Comparison of ENCODE assay signal across 13 cellular contexts in the genomic region with DNA sequence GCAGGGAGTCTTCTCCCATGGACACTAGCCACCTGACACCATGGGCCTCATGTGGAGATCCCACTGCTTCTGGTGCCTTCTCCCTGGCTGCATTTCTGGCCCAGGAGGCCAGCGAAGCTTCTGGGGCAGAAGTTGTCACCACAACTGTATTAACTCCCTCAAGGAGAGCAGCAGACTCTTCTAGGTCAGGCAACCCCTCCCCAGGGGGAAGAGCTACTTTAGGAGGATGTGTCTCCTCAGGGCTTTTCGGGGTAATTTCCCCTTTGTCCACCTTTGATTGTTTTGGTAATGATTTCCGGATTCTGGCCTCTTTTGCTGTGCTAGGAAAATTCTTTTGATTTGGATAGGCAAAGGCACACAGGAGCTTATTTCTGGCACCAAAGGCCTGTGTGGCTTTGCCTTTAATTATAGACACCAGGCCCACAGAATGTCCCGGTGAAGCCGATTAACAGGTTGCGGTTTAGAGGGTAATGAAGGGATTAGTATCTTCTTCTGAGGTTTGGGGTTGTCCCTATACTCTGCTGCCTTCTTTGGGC. TPM values are rescaled to one million over a fixed set of nuclear protein-coding genes. Genes with fewer than 3 reads are reported as not detected.
DNase-seq lines count a peak whose midpoint lies in the region; ATAC-seq and TF ChIP-seq lines count a peak whose summit lies in the region.
"Had no signal": no experiment of that assay in that cellular context is flagged by ENCODE, and none has a peak within 500 bp of the region (broad histone marks: within the 10 kb centered on the region; RNA-seq: fewer than 3 reads in every experiment).

No MANE protein-coding gene starts in this region.

- POLR2A ChIA-PET in activated CD4-positive, alpha-beta memory T cell treated with anti-CD3 and anti-CD28 coated beads, Interleukin-2, amount 10 ng/mL, durations not matched to agents 7 days and 5 days (lab: Charles Lee) = interaction anchor here (0.8 to 10.1 kb wide), 6 partner anchors 10 to 179 kb away, joined by 3 to 185 read pairs (median 4); partner anchors contain the start of genes C2CD3, PPME1 and UCP2

- peaks cover 20 to 26% of the 10 kb centered on the region in 2 donors for H3K4me1 Mint-ChIP-seq in natural killer cell treated with Interleukin-12 subunit alpha and Interleukin-12 subunit beta and Interleukin-15 and Interleukin-18, amount 100 ng/mL, for 72 hours (ENCODE audit: low read depth in 2 of 2)
- peaks cover 20 to 21% of the 10 kb centered on the region in 2 donors for H3K4me1 Mint-ChIP-seq in natural killer cell
- H3K4me1 Mint-ChIP-seq in activated CD4-positive, alpha-beta memory T cell treated with anti-CD3 and anti-CD28 coated beads, Interleukin-2, amount 10 ng/mL, durations not matched to agents 7 days and 5 days = peaks cover 43% of the 10 kb centered on the region
- peaks cover 49% of the 10 kb centered on the region for H3K4me1 Mint-ChIP-seq in stimulated activated memory B cell treated with anti-CD40 and anti-IgM and Interleukin-4, amounts not matched to agents 10 μg/mL and 1 μg/mL and 100 μg/mL, for 72 hours

- peak overlapping the region; percentile 73 to 75 for H3K27ac Mint-ChIP-seq in natural killer cell treated with Interleukin-12 subunit alpha and Interleukin-12 subunit beta and Interleukin-15 and Interleukin-18, amount 100 ng/mL, for 72 hours
- peak overlapping the region in 1 of 2 donors; percentile 100 for H3K27ac Mint-ChIP-seq in natural killer cell
- peak overlapping the region; percentile 44 for H3K27ac Mint-ChIP-seq in activated CD4-positive, alpha-beta memory T cell treated with anti-CD3 and anti-CD28 coated beads, Interleukin-2, amount 10 ng/mL, durations not matched to agents 7 days and 5 days
- H3K27ac Mint-ChIP-seq in stimulated activated memory B cell treated with anti-CD40 and anti-IgM and Interleukin-4, amounts not matched to agents 10 μg/mL and 1 μg/mL and 100 μg/mL, for 72 hours = peak overlapping the region; percentile 84

- ATAC-seq in natural killer cell treated with Interleukin-12 subunit alpha and Interleukin-12 subunit beta and Interleukin-15 and Interleukin-18, amount 100 ng/mL, for 72 hours = peak in 1 of 2 donors; percentile 40
- ATAC-seq in natural killer cell (no peak), HG02588 (IDR thresholded peaks at IDR 0.05; ENCODE audit: unreplicated experiment) (peak; percentile 43), GM19467 (IDR thresholded peaks at IDR 0.05; ENCODE audit: unreplicated experiment) (no peak)
- peak; percentile 83 for ATAC-seq in stimulated activated memory B cell treated with anti-CD40 and anti-IgM and Interleukin-4, amounts not matched to agents 10 μg/mL and 1 μg/mL and 100 μg/mL, for 72 hours

- no peaks in the 10 kb centered on the region for H3K9me3 Mint-ChIP-seq in natural killer cell treated with Interleukin-12 subunit alpha and Interleukin-12 subunit beta and Interleukin-15 and Interleukin-18, amount 100 ng/mL, for 72 hours
- no peaks in the 10 kb centered on the region for H3K9me3 Mint-ChIP-seq in natural killer cell
- H3K9me3 Mint-ChIP-seq in activated CD4-positive, alpha-beta memory T cell treated with anti-CD3 and anti-CD28 coated beads, Interleukin-2, amount 10 ng/mL, durations not matched to agents 7 days and 5 days = no peaks in the 10 kb centered on the region
- no peaks in the 10 kb centered on the region for H3K9me3 Mint-ChIP-seq in stimulated activated memory B cell treated with anti-CD40 and anti-IgM and Interleukin-4, amounts not matched to agents 10 μg/mL and 1 μg/mL and 100 μg/mL, for 72 hours
- H3K9me3 Mint-ChIP-seq: activated naive CD4-positive, alpha-beta T cell treated with anti-CD3 and anti-CD28 coated beads, Interleukin-2, amount 50 U/mL, for 24 hours had no signal

- TF ChIP-seq CTCF in natural killer cell (IDR thresholded peaks at IDR 0.05) = no peak

- no peak for DNase-seq in natural killer cell treated with Interleukin-12 subunit alpha and Interleukin-12 subunit beta and Interleukin-15 and Interleukin-18, amount 100 ng/mL, for 72 hours (ENCODE audit: low spot score)
- DNase-seq in natural killer cell (no peak), MV-4-11 (lab: John Stamatoyannopoulos, UW) (no peak), amniotic stem cell (lab: John Stamatoyannopoulos, UW) (no peak)
- DNase-seq in activated CD4-positive, alpha-beta memory T cell treated with anti-CD3 and anti-CD28 coated beads, Interleukin-2, amount 10 ng/mL, durations not matched to agents 7 days and 5 days = no peak
- DNase-seq: activated CD4-positive, alpha-beta T cell treated with anti-CD3 and anti-CD28 coated beads for 1 hour; KBM-7; stimulated activated naive CD4-positive, alpha-beta T cell had no signal

- no peak overlapping the region for H3K4me3 Mint-ChIP-seq in natural killer cell treated with Interleukin-12 subunit alpha and Interleukin-12 subunit beta and Interleukin-15 and Interleukin-18, amount 100 ng/mL, for 72 hours
- no peak overlapping the region for H3K4me3 Mint-ChIP-seq in natural killer cell
- H3K4me3 Mint-ChIP-seq in activated CD4-positive, alpha-beta memory T cell treated with anti-CD3 and anti-CD28 coated beads, Interleukin-2, amount 10 ng/mL, durations not matched to agents 7 days and 5 days = no peak overlapping the region
- H3K4me3 Mint-ChIP-seq in stimulated activated memory B cell treated with anti-CD40 and anti-IgM and Interleukin-4, amounts not matched to agents 10 μg/mL and 1 μg/mL and 100 μg/mL, for 72 hours = peak overlapping the region; percentile 52
- H3K4me3 Mint-ChIP-seq: activated naive CD4-positive, alpha-beta T cell treated with anti-CD3 and anti-CD28 coated beads, Interleukin-2, amount 50 U/mL, for 24 hours had no signal

- no peaks in the 10 kb centered on the region for H3K27me3 Mint-ChIP-seq in natural killer cell treated with Interleukin-12 subunit alpha and Interleukin-12 subunit beta and Interleukin-15 and Interleukin-18, amount 100 ng/mL, for 72 hours
- H3K27me3 Mint-ChIP-seq in natural killer cell (ENCODE audit: low read depth in 2 of 2) = no peaks in the 10 kb centered on the region
- no peaks in the 10 kb centered on the region for H3K27me3 Mint-ChIP-seq in activated CD4-positive, alpha-beta memory T cell treated with anti-CD3 and anti-CD28 coated beads, Interleukin-2, amount 10 ng/mL, durations not matched to agents 7 days and 5 days
- no peaks in the 10 kb centered on the region for H3K27me3 Mint-ChIP-seq in stimulated activated memory B cell treated with anti-CD40 and anti-IgM and Interleukin-4, amounts not matched to agents 10 μg/mL and 1 μg/mL and 100 μg/mL, for 72 hours
- H3K27me3 Mint-ChIP-seq: activated naive CD4-positive, alpha-beta T cell treated with anti-CD3 and anti-CD28 coated beads, Interleukin-2, amount 50 U/mL, for 24 hours had no signal

- H3K36me3 Mint-ChIP-seq in natural killer cell treated with Interleukin-12 subunit alpha and Interleukin-12 subunit beta and Interleukin-15 and Interleukin-18, amount 100 ng/mL, for 72 hours = no peaks in the 10 kb centered on the region
- no peaks in the 10 kb centered on the region for H3K36me3 Mint-ChIP-seq in natural killer cell
- H3K36me3 Mint-ChIP-seq in activated CD4-positive, alpha-beta memory T cell treated with anti-CD3 and anti-CD28 coated beads, Interleukin-2, amount 10 ng/mL, durations not matched to agents 7 days and 5 days (ENCODE audit: low read depth) = no peaks in the 10 kb centered on the region
- H3K36me3 Mint-ChIP-seq in stimulated activated memory B cell treated with anti-CD40 and anti-IgM and Interleukin-4, amounts not matched to agents 10 μg/mL and 1 μg/mL and 100 μg/mL, for 72 hours = no peaks in the 10 kb centered on the region
- H3K36me3 Mint-ChIP-seq: activated naive CD4-positive, alpha-beta T cell treated with anti-CD3 and anti-CD28 coated beads, Interleukin-2, amount 50 U/mL, for 24 hours had no signal

- CTCF ChIA-PET in activated CD4-positive, alpha-beta memory T cell treated with anti-CD3 and anti-CD28 coated beads, Interleukin-2, amount 10 ng/mL, durations not matched to agents 7 days and 5 days (lab: Charles Lee) = interaction anchor here (1.5 to 2.1 kb wide), 3 partner anchors 11 to 28 kb away, joined by 5 to 7 read pairs (median 6); no protein-coding TSS in a partner anchor

- intact Hi-C loops in natural killer cell (cut with micrococcal nuclease) = no loop called here

RNA-seq across cellular contexts. Expression of gene UCP2, which starts 8.9 kb away (rescaled TPM):
- total RNA-seq in natural killer cell treated with Interleukin-12 subunit alpha and Interleukin-12 subunit beta and Interleukin-15 and Interleukin-18, amount 100 ng/mL, for 72 hours = 100 to 1,000 TPM; 333 to 668 TPM
- total RNA-seq in natural killer cell = 100 to 1,000 TPM; 463 to 946 (median 562) TPM
- total RNA-seq in activated CD4-positive, alpha-beta memory T cell treated with anti-CD3 and anti-CD28 coated beads, Interleukin-2, amount 10 ng/mL, durations not matched to agents 7 days and 5 days = 100 to 1,000 TPM; 400 to 407 TPM

RNA-seq across cellular contexts. Expression of gene UCP3, which starts 17.3 kb away (rescaled TPM):
- 1 to 10 TPM; 5.2 to 7.2 TPM for total RNA-seq in natural killer cell treated with Interleukin-12 subunit alpha and Interleukin-12 subunit beta and Interleukin-15 and Interleukin-18, amount 100 ng/mL, for 72 hours
- 1 to 10 TPM; 7.8 to 8.6 (median 8.5) TPM for total RNA-seq in natural killer cell
- 1 to 10 TPM; 1.8 to 2.4 TPM for total RNA-seq in activated CD4-positive, alpha-beta memory T cell treated with anti-CD3 and anti-CD28 coated beads, Interleukin-2, amount 10 ng/mL, durations not matched to agents 7 days and 5 days

RNA-seq across cellular contexts. Expression of gene DNAJB13, which starts 40.7 kb away (rescaled TPM):
- total RNA-seq in natural killer cell treated with Interleukin-12 subunit alpha and Interleukin-12 subunit beta and Interleukin-15 and Interleukin-18, amount 100 ng/mL, for 72 hours = under 1 TPM in 1 of 2 donors, not detected in 1; 0.47 TPM
- total RNA-seq in natural killer cell = under 1 TPM in 1 of 3 donors, not detected in 2; 0.45 TPM
- not detected for total RNA-seq in activated CD4-positive, alpha-beta memory T cell treated with anti-CD3 and anti-CD28 coated beads, Interleukin-2, amount 10 ng/mL, durations not matched to agents 7 days and 5 days
- total RNA-seq: esophagus muscularis mucosa had no signal

Comparison
In these comparisons a context has a peak if more than half of its experiments do, and no peak if none do; other contexts are left out.
1. ATAC-seq: peak in HG02588 (single experiment) and stimulated activated memory B cell treated with anti-CD40 and anti-IgM and Interleukin-4, amounts not matched to agents 10 μg/mL and 1 μg/mL and 100 μg/mL, for 72 hours (single experiment); none in natural killer cell (0 of 3) and GM19467 (single experiment).